In genomic region chr3:10550705-10551104, GRCh38 we compare ENCODE assay signal across 20 cellular contexts. TPM values are rescaled to one million over a fixed set of nuclear protein-coding genes. Genes with fewer than 3 reads are reported as not detected.
DNase-seq lines count a peak whose midpoint lies in the region; ATAC-seq and TF ChIP-seq lines count a peak whose summit lies in the region.
"Had no signal": no experiment of that assay in that cellular context is flagged by ENCODE, and none has a peak within 500 bp of the region (broad histone marks: within the 10 kb centered on the region; RNA-seq: fewer than 3 reads in every experiment).

No MANE protein-coding gene starts in this region.

- no peak overlapping the region for H2BK12ac ChIP-seq in H9 (ENCODE audit: insufficient read length, low read depth, low read length)

- no peak overlapping the region for H2AK5ac ChIP-seq in H9 (ENCODE audit: insufficient read length, low read length)

- H3K4ac ChIP-seq in H9 (ENCODE audit: low read depth, low read length): no peak overlapping the region

- H3K14ac ChIP-seq in H9 (ENCODE audit: insufficient read depth, low read length): no peak overlapping the region

- H3K27me3 Mint-ChIP-seq in H9 (ENCODE audit: low read depth): peaks cover 8% of the 10 kb centered on the region
- peaks cover 3% of the 10 kb centered on the region for H3K27me3 Mint-ChIP-seq in brain
- peaks cover 6% of the 10 kb centered on the region for H3K27me3 Mint-ChIP-seq in activated T-helper 1 cell treated with anti-CD3 and anti-CD28 coated beads, Interleukin-12 subunit alpha, Interleukin-12 subunit beta, Interleukin-2, Interleukin-4 antibody, amounts not matched to agents 30 ng/mL and 10 ng/mL and 1 ng/mL, durations not matched to agents 14 hours and 24 hours and 36 hours (ENCODE audit: insufficient read depth)
- H3K27me3 Mint-ChIP-seq in T-helper 17 cell: peaks cover 31% of the 10 kb centered on the region

- no peaks in the 10 kb centered on the region for H3K23me2 ChIP-seq in H9 (ENCODE audit: insufficient read length, low read depth, low read length, poor library complexity, severe bottlenecking)

- H3K27ac ChIP-seq in H9 (ENCODE audit: insufficient read length, low read depth, low read length): no peak overlapping the region
- H3K27ac ChIP-seq in heart left ventricle: peak overlapping the region in 4 of 12 donors; percentile 9 to 54 (median 38)
- no peak overlapping the region for H3K27ac ChIP-seq in sigmoid colon
- H3K27ac ChIP-seq: thoracic aorta, VCaP had no signal

- no peak overlapping the region for H3K56ac ChIP-seq in H9 (ENCODE audit: insufficient read length, low read depth, low read length)

- H4K91ac ChIP-seq in H9 (ENCODE audit: insufficient read length, low read depth, low read length): no peak overlapping the region

- no peak overlapping the region for H3K9ac ChIP-seq in H9 (ENCODE audit: extremely low read depth, insufficient read length, low read length)

- H4K8ac ChIP-seq in H9 (replicated peaks; ENCODE audit: insufficient read length, low read depth, low read length): no peak overlapping the region

- H4K5ac ChIP-seq in H9 (ENCODE audit: insufficient read length, low read depth, low read length): no peak overlapping the region

- intact Hi-C loops in heart left ventricle (cut with DNase I) (no loop called here), sigmoid colon (cut with DNase I) (no loop called here)
- intact Hi-C loops in activated T-helper 1 cell treated with anti-CD3 and anti-CD28 coated beads, Interleukin-12 subunit alpha, Interleukin-12 subunit beta, Interleukin-2, Interleukin-4 antibody, amounts not matched to agents 30 ng/mL and 10 ng/mL and 1 ng/mL, durations not matched to agents 14 hours and 24 hours and 36 hours (cut with micrococcal nuclease): loop anchor here (10.0 kb wide), 1 partner anchor 1376 kb away; no protein-coding TSS in a partner anchor

- no peak overlapping the region for H3T11ph ChIP-seq in H9 (ENCODE audit: low read length)

- no peaks in the 10 kb centered on the region for H4K20me1 ChIP-seq in H9 (ENCODE audit: control insufficient read depth, insufficient read depth, insufficient read length)

- H3K4me3 Mint-ChIP-seq in H9 (no peak overlapping the region), brain (no peak overlapping the region), T-helper 17 cell (no peak overlapping the region)
- H3K4me3 Mint-ChIP-seq in activated T-helper 1 cell treated with anti-CD3 and anti-CD28 coated beads, Interleukin-12 subunit alpha, Interleukin-12 subunit beta, Interleukin-2, Interleukin-4 antibody, amounts not matched to agents 30 ng/mL and 10 ng/mL and 1 ng/mL, durations not matched to agents 14 hours and 24 hours and 36 hours: no peak overlapping the region

- H3K4me1 Mint-ChIP-seq in H9: peaks cover 30 to 49% of the 10 kb centered on the region in 2 experiments
- peaks cover 90% of the 10 kb centered on the region for H3K4me1 Mint-ChIP-seq in brain
- H3K4me1 Mint-ChIP-seq in activated T-helper 1 cell treated with anti-CD3 and anti-CD28 coated beads, Interleukin-12 subunit alpha, Interleukin-12 subunit beta, Interleukin-2, Interleukin-4 antibody, amounts not matched to agents 30 ng/mL and 10 ng/mL and 1 ng/mL, durations not matched to agents 14 hours and 24 hours and 36 hours (ENCODE audit: low read depth): peaks cover 35% of the 10 kb centered on the region
- H3K4me1 Mint-ChIP-seq in T-helper 17 cell: peaks cover 10% of the 10 kb centered on the region

- H3K36me3 Mint-ChIP-seq in H9 (ENCODE audit: insufficient read depth in 1 of 3, low read depth in 3 of 3) (no peaks in the 10 kb centered on the region), brain (no peaks in the 10 kb centered on the region), T-helper 17 cell (ENCODE audit: low read depth) (no peaks in the 10 kb centered on the region)
- no peaks in the 10 kb centered on the region for H3K36me3 Mint-ChIP-seq in activated T-helper 1 cell treated with anti-CD3 and anti-CD28 coated beads, Interleukin-12 subunit alpha, Interleukin-12 subunit beta, Interleukin-2, Interleukin-4 antibody, amounts not matched to agents 30 ng/mL and 10 ng/mL and 1 ng/mL, durations not matched to agents 14 hours and 24 hours and 36 hours (ENCODE audit: low read depth)

- H3K27me3 ChIP-seq in H9 (ENCODE audit: insufficient read depth, low read length): no peaks in the 10 kb centered on the region
- peaks cover 0 to 8% (median 0%) of the 10 kb centered on the region in 9 donors for H3K27me3 ChIP-seq in heart left ventricle
- peaks cover 0 to 5% (median 0%) of the 10 kb centered on the region in 3 donors for H3K27me3 ChIP-seq in sigmoid colon

- no peak overlapping the region for H2BK20ac ChIP-seq in H9 (ENCODE audit: low read depth, low read length, poor library complexity, severe bottlenecking)

- no peak overlapping the region for H2BK15ac ChIP-seq in H9 (ENCODE audit: low read depth, low read length)

- H3K4me1 ChIP-seq in H9 (ENCODE audit: insufficient read depth, low read length) (0 out of 2 replicates have a peak, but pooled peaks cover 3% of the 10 kb centered on the region), heart left ventricle (peaks cover 0 to 15% (median 0%) of the 10 kb centered on the region in 12 donors), sigmoid colon (no peaks in the 10 kb centered on the region)

- TF ChIP-seq POLR2A in heart left ventricle (IDR thresholded peaks at IDR 0.05) (no peak), sigmoid colon (IDR thresholded peaks at IDR 0.05) (no peak)

- no peak overlapping the region for H2AFZ ChIP-seq in H9 (ENCODE audit: low read length)

- no peak for TF ChIP-seq CTCF in H9 (conservative IDR thresholded peaks at IDR 0.05)
- TF ChIP-seq CTCF in brain (conservative IDR thresholded peaks at IDR 0.05): no peak
- TF ChIP-seq CTCF in heart left ventricle (IDR thresholded peaks at IDR 0.05): no peak
- no peak for TF ChIP-seq CTCF in sigmoid colon (IDR thresholded peaks at IDR 0.05)

- H3K27ac Mint-ChIP-seq in H9 (no peak overlapping the region), brain (peak overlapping the region; percentile 82 to 98 (median 84)), T-helper 17 cell (no peak overlapping the region)
- H3K27ac Mint-ChIP-seq in activated T-helper 1 cell treated with anti-CD3 and anti-CD28 coated beads, Interleukin-12 subunit alpha, Interleukin-12 subunit beta, Interleukin-2, Interleukin-4 antibody, amounts not matched to agents 30 ng/mL and 10 ng/mL and 1 ng/mL, durations not matched to agents 14 hours and 24 hours and 36 hours: no peak overlapping the region
- H3K27ac Mint-ChIP-seq: naive thymus-derived CD4-positive, alpha-beta T cell had no signal

- WGBS in H9 (ENCODE audit: extremely low coverage, insufficient read length, low lambda C conversion rate): no CpG with 5 or more reads among the region's 10 CpGs
- 32 to 60% (median 42%) methylated on average over 10 of the region's 10 CpGs for WGBS in heart left ventricle, 4 donors
- 71 to 77% methylated on average over 10 of the region's 10 CpGs for WGBS in sigmoid colon, 2 donors

- TF ChIP-seq EP300 in sigmoid colon (IDR thresholded peaks at IDR 0.05): no peak

- H3K36me3 ChIP-seq in heart left ventricle: no peaks in the 10 kb centered on the region
- no peaks in the 10 kb centered on the region for H3K36me3 ChIP-seq in sigmoid colon
- H3K36me3 ChIP-seq: thoracic aorta had no signal

- peak; percentile 75 to 95 (median 84) for ATAC-seq in heart left ventricle
- no peak for ATAC-seq in T-helper 17 cell
- ATAC-seq: HepG2; naive thymus-derived CD4-positive, alpha-beta T cell had no signal

- peak; percentile 24 for DNase-seq in H9
- peak in 4 of 5 donors; percentile 18 to 51 (median 34) for DNase-seq in heart left ventricle
- peak; percentile 35 for DNase-seq in sigmoid colon
- DNase-seq in activated T-helper 1 cell treated with anti-CD3 and anti-CD28 coated beads, Interleukin-12 subunit alpha, Interleukin-12 subunit beta, Interleukin-2, Interleukin-4 antibody, amounts not matched to agents 30 ng/mL and 10 ng/mL and 1 ng/mL, durations not matched to agents 14 hours and 24 hours and 36 hours (ENCODE audit: low spot score): no peak
- no peak for DNase-seq in T-helper 17 cell
- no peak for DNase-seq in stimulated activated CD4-positive, alpha-beta T cell treated with anti-CD3 and anti-CD28 coated beads, Interleukin-2, amount 100 ng/mL, for 48 hours
- DNase-seq: activated CD4-positive, alpha-beta T cell treated with anti-CD3 and anti-CD28 coated beads, Interleukin-2, amount 50 U/mL, for 48 hours; DND-41; immature natural killer cell; NCI-H1436; NCI-H2171 treated with DMSO at 0.1 percent for 48 hours; NCI-H774; SIG-M5; T-helper 1 cell had no signal

- no peak overlapping the region for H2BK120ac ChIP-seq in H9 (ENCODE audit: low read depth, low read length, poor library complexity, severe bottlenecking)

- no peaks in the 10 kb centered on the region for H3K9me3 ChIP-seq in H9 (ENCODE audit: control insufficient read depth, low read depth, low read length)
- no peaks in the 10 kb centered on the region for H3K9me3 ChIP-seq in heart left ventricle
- H3K9me3 ChIP-seq in sigmoid colon: no peaks in the 10 kb centered on the region
- H3K9me3 ChIP-seq in T-helper 17 cell (ENCODE audit: control insufficient read depth, low read length, poor library complexity, severe bottlenecking): no peaks in the 10 kb centered on the region
- H3K9me3 ChIP-seq: thoracic aorta had no signal

- no peaks in the 10 kb centered on the region for H3K79me1 ChIP-seq in H9 (ENCODE audit: insufficient read depth, low read depth, low read length, poor library complexity, severe bottlenecking)

- no peak overlapping the region for H2BK5ac ChIP-seq in H9 (ENCODE audit: insufficient read length, low read length)

- H3K23ac ChIP-seq in H9 (ENCODE audit: insufficient read length, low read depth, low read length): no peak overlapping the region

- H3K79me2 ChIP-seq in H9 (ENCODE audit: insufficient read depth, low read length): no peaks in the 10 kb centered on the region

- H3K18ac ChIP-seq in H9 (ENCODE audit: insufficient read length, low read depth, low read length): no peak overlapping the region

- no peak overlapping the region for H3K4me2 ChIP-seq in H9 (ENCODE audit: insufficient read depth, insufficient read length, low read length)

- no peaks in the 10 kb centered on the region for H3K9me3 Mint-ChIP-seq in H9
- H3K9me3 Mint-ChIP-seq in brain: peaks cover 0 to 8% (median 0%) of the 10 kb centered on the region in 5 experiments
- H3K9me3 Mint-ChIP-seq in activated T-helper 1 cell treated with anti-CD3 and anti-CD28 coated beads, Interleukin-12 subunit alpha, Interleukin-12 subunit beta, Interleukin-2, Interleukin-4 antibody, amounts not matched to agents 30 ng/mL and 10 ng/mL and 1 ng/mL, durations not matched to agents 14 hours and 24 hours and 36 hours: no peaks in the 10 kb centered on the region
- H3K9me3 Mint-ChIP-seq: immature natural killer cell had no signal

- H3K4me3 ChIP-seq in heart left ventricle (no peak overlapping the region), sigmoid colon (no peak overlapping the region)
- H3K4me3 ChIP-seq: thoracic aorta had no signal

RNA-seq across cellular contexts. Expression of gene ATP2B2, which starts 45.3 kb away (rescaled TPM):
- total RNA-seq in H9 (2021): 0.22 and 0.33 TPM in 2 replicates
- 13.9 TPM for polyA plus RNA-seq in brain (ENCODE audit: insufficient read depth, low read depth, low replicate concordance)
- total RNA-seq in heart left ventricle: under 1 TPM in 6 of 9 donors, not detected in 3; 0.07 to 0.35 (median 0.16) TPM
- under 1 TPM; 0.01 to 0.08 TPM for polyA plus RNA-seq in heart left ventricle
- total RNA-seq in sigmoid colon: under 1 TPM in 3 of 4 donors, not detected in 1; under 0.01 to 0.83 (median 0.36) TPM
- polyA plus RNA-seq in sigmoid colon: under 1 TPM in 1 of 3 donors, not detected in 2; 0.10 TPM
- not detected in 2 replicates for total RNA-seq in activated T-helper 1 cell treated with anti-CD3 and anti-CD28 coated beads, Interleukin-12 subunit alpha, Interleukin-12 subunit beta, Interleukin-2, Interleukin-4 antibody, amounts not matched to agents 30 ng/mL and 10 ng/mL and 1 ng/mL, durations not matched to agents 14 hours and 24 hours and 36 hours
- total RNA-seq in T-helper 17 cell: not detected
- total RNA-seq: bronchial epithelial cell; naive thymus-derived CD4-positive, alpha-beta T cell; thoracic aorta had no signal
- polyA plus RNA-seq: immature natural killer cell; naive thymus-derived CD4-positive, alpha-beta T cell had no signal

Comparison
In these comparisons a context has a peak if more than half of its experiments do, and no peak if none do; other contexts are left out.
1. DNase-seq: peak in H9 (single experiment), heart left ventricle (4 of 5) and sigmoid colon (single experiment); none in activated T-helper 1 cell treated with anti-CD3 and anti-CD28 coated beads, Interleukin-12 subunit alpha, Interleukin-12 subunit beta, Interleukin-2, Interleukin-4 antibody, amounts not matched to agents 30 ng/mL and 10 ng/mL and 1 ng/mL, durations not matched to agents 14 hours and 24 hours and 36 hours (single experiment), T-helper 17 cell (0 of 3) and stimulated activated CD4-positive, alpha-beta T cell treated with anti-CD3 and anti-CD28 coated beads, Interleukin-2, amount 100 ng/mL, for 48 hours (0 of 2).
2. H3K27ac Mint-ChIP-seq: peak in brain (5 of 5); none in H9 (0 of 3), activated T-helper 1 cell treated with anti-CD3 and anti-CD28 coated beads, Interleukin-12 subunit alpha, Interleukin-12 subunit beta, Interleukin-2, Interleukin-4 antibody, amounts not matched to agents 30 ng/mL and 10 ng/mL and 1 ng/mL, durations not matched to agents 14 hours and 24 hours and 36 hours (single experiment) and T-helper 17 cell (single experiment).